ENCODE assay signal across 33 cellular contexts in the genomic region with DNA sequence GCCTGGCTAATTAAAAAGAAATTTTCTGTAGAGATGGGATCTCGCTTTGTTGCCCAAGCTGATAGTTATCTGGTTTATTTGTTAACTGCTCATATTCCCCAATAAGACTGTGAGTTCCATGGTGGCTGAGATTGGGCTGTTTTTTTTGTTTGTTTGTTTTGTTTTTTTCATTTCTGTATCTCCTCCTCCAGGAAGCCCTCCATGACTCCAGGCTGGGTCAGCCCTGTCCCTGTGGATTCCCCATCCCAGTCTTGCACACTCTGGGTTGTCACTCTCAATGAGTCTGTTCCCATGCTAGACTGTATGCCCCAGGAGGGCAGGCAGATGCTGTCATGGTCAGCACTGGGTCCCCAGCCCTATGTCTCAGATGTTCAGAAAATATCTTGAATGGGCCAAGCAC. TPM values are rescaled to one million over a fixed set of nuclear protein-coding genes. Genes with fewer than 3 reads are reported as not detected.
"Had no signal": no experiment of that assay in that cellular context is flagged by ENCODE, and none has a peak within 500 bp of the region (broad histone marks: within the 10 kb centered on the region; RNA-seq: fewer than 3 reads in every experiment).

No MANE protein-coding gene starts in this region.

- DNase-seq: activated B cell treated with CpG ODN at 0.5 μM for 24 hours; activated CD4-positive, alpha-beta T cell treated with anti-CD3 and anti-CD28 coated beads, Interleukin-2, amount 10 ng/mL, durations not matched to agents 24 days and 14 days; activated CD4-positive, alpha-beta T cell treated with anti-CD3 and anti-CD28 coated beads, Interleukin-2, amount 50 U/mL, for 4 hours; activated CD4-positive, CD25-positive, alpha-beta regulatory T cell treated with anti-CD3 and anti-CD28 coated beads, Interleukin-2, amount 50 U/mL, for 72 hours; activated CD8-positive, alpha-beta T cell treated with anti-CD3 and anti-CD28 coated beads for 36 hours; activated gamma-delta T cell; activated naive CD4-positive, alpha-beta T cell treated with Interleukin-2 at 50 U/mL for 16 hours; activated naive CD8-positive, alpha-beta T cell treated with anti-CD3 and anti-CD28 coated beads, Interleukin-2, amount 10 ng/mL, durations not matched to agents 7 days and 5 days; activated T-cell treated with anti-CD3 and anti-CD28 coated beads, Interleukin-2, amount 50 U/mL, for 1 hour; activated T-cell treated with anti-CD3 and anti-CD28 coated beads, Interleukin-2, amount 50 U/mL, for 72 hours; body of pancreas; caudate nucleus; cerebellar nuclear complex; NCI-H1105; NCI-H1417 treated with DMSO at 0.1 percent for 48 hours; NCI-H187 treated with DMSO at 0.1 percent for 48 hours; NCI-H2081 treated with DMSO at 0.1 percent for 48 hours; NCI-H226; NCI-H446 treated with DMSO at 0.1 percent for 48 hours; NCI-H524 treated with DMSO at 0.1 percent for 48 hours; Right ventricle myocardium superior; RPMI8226; SW 1271; T-helper 1 cell; T-helper 2 cell; T-helper 9 cell had no signal

- H3K4me3 ChIP-seq: body of pancreas had no signal

- FAIRE-seq: astrocyte, bronchial epithelial cell had no signal

- H3K4me3 Mint-ChIP-seq: activated B cell treated with CpG ODN at 0.5 μM for 24 hours; activated CD4-positive, alpha-beta T cell treated with anti-CD3 and anti-CD28 coated beads, Interleukin-2, amount 10 ng/mL, durations not matched to agents 24 days and 14 days; activated CD8-positive, alpha-beta T cell treated with anti-CD3 and anti-CD28 coated beads for 36 hours; activated naive CD4-positive, alpha-beta T cell treated with anti-CD3 and anti-CD28 coated beads, Interleukin-2, amount 50 U/mL, for 24 hours; activated naive CD8-positive, alpha-beta T cell treated with anti-CD3 and anti-CD28 coated beads, Interleukin-2, amount 10 ng/mL, durations not matched to agents 7 days and 5 days; activated T-cell treated with anti-CD3 and anti-CD28 coated beads, Interleukin-2, amount 50 U/mL, for 72 hours had no signal

- H3K9me3 ChIP-seq: body of pancreas had no signal

- H3K27me3 ChIP-seq: body of pancreas had no signal

- ATAC-seq: activated CD8-positive, alpha-beta T cell treated with anti-CD3 and anti-CD28 coated beads for 36 hours; activated T-cell treated with anti-CD3 and anti-CD28 coated beads, Interleukin-2, amount 50 U/mL, for 72 hours; body of pancreas; Panc1 had no signal

- H3K27me3 Mint-ChIP-seq: activated B cell treated with CpG ODN at 0.5 μM for 24 hours; activated CD4-positive, alpha-beta T cell treated with anti-CD3 and anti-CD28 coated beads, Interleukin-2, amount 10 ng/mL, durations not matched to agents 24 days and 14 days; activated CD8-positive, alpha-beta T cell treated with anti-CD3 and anti-CD28 coated beads for 36 hours; activated naive CD4-positive, alpha-beta T cell treated with anti-CD3 and anti-CD28 coated beads, Interleukin-2, amount 50 U/mL, for 24 hours; activated naive CD8-positive, alpha-beta T cell treated with anti-CD3 and anti-CD28 coated beads, Interleukin-2, amount 10 ng/mL, durations not matched to agents 7 days and 5 days had no signal

- H3K27ac Mint-ChIP-seq: activated B cell treated with CpG ODN at 0.5 μM for 24 hours; activated CD4-positive, alpha-beta T cell treated with anti-CD3 and anti-CD28 coated beads, Interleukin-2, amount 10 ng/mL, durations not matched to agents 24 days and 14 days; activated CD8-positive, alpha-beta T cell treated with anti-CD3 and anti-CD28 coated beads for 36 hours; activated naive CD4-positive, alpha-beta T cell treated with anti-CD3 and anti-CD28 coated beads, Interleukin-2, amount 50 U/mL, for 24 hours; activated naive CD8-positive, alpha-beta T cell treated with anti-CD3 and anti-CD28 coated beads, Interleukin-2, amount 10 ng/mL, durations not matched to agents 7 days and 5 days; activated T-cell treated with anti-CD3 and anti-CD28 coated beads, Interleukin-2, amount 50 U/mL, for 72 hours; activated T-helper 2 cell treated with anti-CD3 and anti-CD28 coated beads, Interferon-gamma antibody, Interleukin-2, Interleukin-4, amounts not matched to agents 10 μg/mL and 5 μg/mL and 100 μg/mL, durations not matched to agents 14 hours and 24 hours and 36 hours had no signal

- H3K9me3 Mint-ChIP-seq: activated B cell treated with CpG ODN at 0.5 μM for 24 hours; activated CD4-positive, alpha-beta T cell treated with anti-CD3 and anti-CD28 coated beads, Interleukin-2, amount 10 ng/mL, durations not matched to agents 24 days and 14 days; activated naive CD8-positive, alpha-beta T cell treated with anti-CD3 and anti-CD28 coated beads, Interleukin-2, amount 10 ng/mL, durations not matched to agents 7 days and 5 days; activated T-helper 2 cell treated with anti-CD3 and anti-CD28 coated beads, Interferon-gamma antibody, Interleukin-2, Interleukin-4, amounts not matched to agents 10 μg/mL and 5 μg/mL and 100 μg/mL, durations not matched to agents 14 hours and 24 hours and 36 hours had no signal

- H3K27ac ChIP-seq: VCaP had no signal

RNA-seq across cellular contexts. Expression of a gene that starts 34.3 kb away (rescaled TPM):
- total RNA-seq: activated B cell treated with CpG ODN at 0.5 μM for 24 hours; activated CD4-positive, alpha-beta T cell treated with anti-CD3 and anti-CD28 coated beads, Interleukin-2, amount 10 ng/mL, durations not matched to agents 24 days and 14 days; activated CD8-positive, alpha-beta memory T cell treated with anti-CD3 and anti-CD28 coated beads for 36 hours; activated CD8-positive, alpha-beta T cell treated with anti-CD3 and anti-CD28 coated beads for 36 hours; activated naive CD8-positive, alpha-beta T cell treated with anti-CD3 and anti-CD28 coated beads, Interleukin-2, amount 10 ng/mL, durations not matched to agents 7 days and 5 days; activated T-helper 2 cell treated with anti-CD3 and anti-CD28 coated beads, Interferon-gamma antibody, Interleukin-2, Interleukin-4, amounts not matched to agents 10 μg/mL and 5 μg/mL and 100 μg/mL, durations not matched to agents 14 hours and 24 hours and 36 hours; bronchial epithelial cell had no signal
